Comparison of ENCODE assay signal across 21 cellular contexts in genomic region chrX:154059231-154059630, GRCh38. TPM values are rescaled to one million over a fixed set of nuclear protein-coding genes. Genes with fewer than 3 reads are reported as not detected.
A peak's percentile ranks its signal among the peaks of the same experiment; 100 is the strongest.
DNase-seq lines count a peak whose midpoint lies in the region; ATAC-seq and TF ChIP-seq lines count a peak whose summit lies in the region.
"Had no signal": no experiment of that assay in that cellular context is flagged by ENCODE, and none has a peak within 500 bp of the region (broad histone marks: within the 10 kb centered on the region; RNA-seq: fewer than 3 reads in every experiment).

No MANE protein-coding gene starts in this region.

- intact Hi-C loops in CD4-positive, alpha-beta memory T cell (cut with micrococcal nuclease): loop anchor here (5.0 kb wide), 1 partner anchor 33 kb away; no protein-coding TSS in a partner anchor

- TF ChIP-seq CTCF in HFFc6 (IDR thresholded peaks at IDR 0.05): no peak
- TF ChIP-seq CTCF in nephron (IDR thresholded peaks at IDR 0.05; ENCODE audit: unreplicated experiment in 3 of 3): no peak

- CTCF ChIA-PET in CD4-positive, alpha-beta memory T cell (lab: Charles Lee; ENCODE audit: partially characterized antibody): interaction anchor here (1.3 kb wide), 1 partner anchor 12 kb away, joined by 4 read pairs; no protein-coding TSS in a partner anchor

- ATAC-seq in central memory CD8-positive, alpha-beta T cell (replicated peaks; ENCODE audit: extremely low read depth, poor library complexity, severe bottlenecking): no peak
- ATAC-seq in GM18858 (IDR thresholded peaks at IDR 0.05; ENCODE audit: unreplicated experiment): no peak
- ATAC-seq in HG03457 (IDR thresholded peaks at IDR 0.05; ENCODE audit: unreplicated experiment): no peak
- no peak for ATAC-seq in HG03025 (IDR thresholded peaks at IDR 0.05; ENCODE audit: low FRiP score, unreplicated experiment)
- ATAC-seq: left lobe of liver had no signal

- H3K4me1 ChIP-seq in CD4-positive, alpha-beta memory T cell (ENCODE audit: insufficient read depth, low read length): peaks cover 77% of the 10 kb centered on the region

- no peak overlapping the region for H3K4me3 ChIP-seq in CD4-positive, alpha-beta memory T cell (ENCODE audit: low read length in 2 of 2)
- H3K4me3 ChIP-seq: cardiac muscle cell, PC-9, SK-N-MC, upper lobe of left lung had no signal

- peaks cover 5% of the 10 kb centered on the region for H3K36me3 ChIP-seq in CD4-positive, alpha-beta memory T cell (ENCODE audit: insufficient read depth, low read length)
- H3K36me3 ChIP-seq: cardiac muscle cell had no signal

- H3K27me3 Mint-ChIP-seq in CD4-positive, alpha-beta memory T cell: no peaks in the 10 kb centered on the region
- H3K27me3 Mint-ChIP-seq in HFFc6 (ENCODE audit: insufficient read depth): peaks cover 1% of the 10 kb centered on the region
- H3K27me3 Mint-ChIP-seq in central memory CD8-positive, alpha-beta T cell: no peaks in the 10 kb centered on the region
- no peaks in the 10 kb centered on the region for H3K27me3 Mint-ChIP-seq in nephron (ENCODE audit: low read depth)
- H3K27me3 Mint-ChIP-seq: progenitor cell of endocrine pancreas had no signal

- DNase-seq in CD4-positive, alpha-beta memory T cell: no peak
- DNase-seq in HFFc6 (no peak), SKM-1 (lab: John Stamatoyannopoulos, UW; ENCODE audit: unreplicated experiment) (no peak)
- no peak for DNase-seq in central memory CD8-positive, alpha-beta T cell (ENCODE audit: low spot score in 2 of 2)
- DNase-seq: activated CD8-positive, alpha-beta memory T cell treated with anti-CD3 and anti-CD28 coated beads for 24 hours; C1 segment of cervical spinal cord; DND-41; NCI-H1092 treated with DMSO at 0.1 percent for 48 hours; NCI-H69; PC-9; stimulated activated naive CD4-positive, alpha-beta T cell treated with Interleukin-2 at 50 U/mL for 16 hours; upper lobe of left lung had no signal

- no peaks in the 10 kb centered on the region for H3K9me3 ChIP-seq in CD4-positive, alpha-beta memory T cell (ENCODE audit: control insufficient read depth in 1 of 2, low read length in 2 of 2)
- H3K9me3 ChIP-seq: upper lobe of left lung had no signal

- peaks cover 54 to 76% (median 65%) of the 10 kb centered on the region in 4 donors for H3K4me1 Mint-ChIP-seq in CD4-positive, alpha-beta memory T cell
- H3K4me1 Mint-ChIP-seq in HFFc6 (ENCODE audit: low read depth): peaks cover 47% of the 10 kb centered on the region
- H3K4me1 Mint-ChIP-seq in central memory CD8-positive, alpha-beta T cell: peaks cover 69% of the 10 kb centered on the region
- peaks cover 45% of the 10 kb centered on the region for H3K4me1 Mint-ChIP-seq in nephron

- POLR2A ChIA-PET in CD4-positive, alpha-beta memory T cell (lab: Charles Lee; ENCODE audit: partially characterized antibody): interaction anchor here (1.0 kb wide), 1 partner anchor 35 kb away, joined by 4 read pairs; no protein-coding TSS in a partner anchor

- peak overlapping the region in 2 of 8 donors; percentile 7 to 40 for H3K4me3 Mint-ChIP-seq in CD4-positive, alpha-beta memory T cell
- H3K4me3 Mint-ChIP-seq in HFFc6 (no peak overlapping the region; the same call in 1 of the 2 replicates), nephron (no peak overlapping the region)
- H3K4me3 Mint-ChIP-seq in central memory CD8-positive, alpha-beta T cell: peak overlapping the region; percentile 1

- peaks cover 0 to 52% of the 10 kb centered on the region in 2 donors for H3K36me3 Mint-ChIP-seq in CD4-positive, alpha-beta memory T cell
- H3K36me3 Mint-ChIP-seq in HFFc6 (ENCODE audit: low read depth) (no peaks in the 10 kb centered on the region), nephron (ENCODE audit: low read depth) (peaks cover 14% of the 10 kb centered on the region)
- peaks cover 32% of the 10 kb centered on the region for H3K36me3 Mint-ChIP-seq in central memory CD8-positive, alpha-beta T cell (ENCODE audit: insufficient read depth)

- no peaks in the 10 kb centered on the region for H3K27me3 ChIP-seq in CD4-positive, alpha-beta memory T cell (ENCODE audit: insufficient read depth, low read length)
- H3K27me3 ChIP-seq: cardiac muscle cell, upper lobe of left lung had no signal

- H3K9me3 Mint-ChIP-seq in CD4-positive, alpha-beta memory T cell: peaks cover 0 to 1% (median 0%) of the 10 kb centered on the region in 8 donors
- H3K9me3 Mint-ChIP-seq in HFFc6: no peaks in the 10 kb centered on the region
- H3K9me3 Mint-ChIP-seq in central memory CD8-positive, alpha-beta T cell: no peaks in the 10 kb centered on the region
- H3K9me3 Mint-ChIP-seq in nephron: peaks cover 2% of the 10 kb centered on the region

- no peak overlapping the region for H3K27ac ChIP-seq in CD4-positive, alpha-beta memory T cell (ENCODE audit: low read depth, low read length)
- H3K27ac ChIP-seq: cardiac muscle cell, KMS-11, PC-9, SK-N-MC had no signal

- H3K27ac Mint-ChIP-seq in CD4-positive, alpha-beta memory T cell: peak overlapping the region; percentile 1 to 81 (median 50)
- H3K27ac Mint-ChIP-seq in HFFc6 (peak overlapping the region; percentile 33), nephron (peak overlapping the region; percentile 7 to 33 (median 23))
- H3K27ac Mint-ChIP-seq in central memory CD8-positive, alpha-beta T cell (ENCODE audit: low read depth): peak overlapping the region; percentile 64
- H3K27ac Mint-ChIP-seq: progenitor cell of endocrine pancreas had no signal

RNA-seq across cellular contexts. Expression of gene MECP2, which starts 38.3 kb away (rescaled TPM):
- 100 to 1,000 TPM; 103 to 108 TPM for total RNA-seq in CD4-positive, alpha-beta memory T cell
- polyA plus RNA-seq in CD4-positive, alpha-beta memory T cell: 10 to 100 TPM in 1 of 2 donors, 1 to 10 TPM in 1; 9.5 to 26.5 TPM
- 10 to 100 TPM; 28.8 to 35.8 (median 31.9) TPM for total RNA-seq in HFFc6 (2021; fragmentation: NEBNext Ultra II Directional; extraction: Animal tissue kit (Norgen Biotek cat#: 25700))

RNA-seq across cellular contexts. Expression of gene IRAK1, which starts 39.5 kb away (rescaled TPM):
- 10 to 100 TPM; 66.9 to 74.5 TPM for total RNA-seq in CD4-positive, alpha-beta memory T cell
- 10 to 100 TPM; 38.1 to 64.5 TPM for polyA plus RNA-seq in CD4-positive, alpha-beta memory T cell
- total RNA-seq in HFFc6 (2021; fragmentation: NEBNext Ultra II Directional; extraction: Animal tissue kit (Norgen Biotek cat#: 25700)): 100 to 1,000 TPM; 103 to 133 (median 120) TPM
